Comparison of ENCODE assay signal across 30 cellular contexts in the genomic region with DNA sequence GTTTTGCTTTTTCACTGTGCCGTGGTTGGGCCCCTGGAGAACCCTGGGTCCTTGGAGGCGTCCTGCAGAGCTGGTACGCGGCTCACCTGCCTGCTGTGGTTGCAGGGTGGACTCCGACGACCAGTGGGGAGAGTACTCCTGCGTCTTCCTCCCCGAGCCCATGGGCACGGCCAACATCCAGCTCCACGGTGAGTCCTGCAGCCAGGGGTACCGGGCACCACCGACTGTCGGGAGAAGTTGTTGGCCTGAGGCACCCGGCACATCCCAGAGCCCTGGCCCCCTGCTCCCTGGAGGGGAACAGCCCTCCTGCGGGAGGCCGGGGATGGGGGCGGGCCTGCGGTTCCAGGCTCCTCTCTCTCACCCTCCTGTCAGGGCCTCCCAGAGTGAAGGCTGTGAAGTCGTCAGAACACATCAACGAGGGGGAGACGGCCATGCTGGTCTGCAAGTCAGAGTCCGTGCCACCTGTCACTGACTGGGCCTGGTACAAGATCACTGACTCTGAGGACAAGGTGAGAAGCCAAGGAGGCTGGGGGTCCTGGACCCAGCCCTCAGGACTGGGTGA. TPM values are rescaled to one million over a fixed set of nuclear protein-coding genes. Genes with fewer than 3 reads are reported as not detected.
"Had no signal": no experiment of that assay in that cellular context is flagged by ENCODE, and none has a peak within 500 bp of the region (broad histone marks: within the 10 kb centered on the region; RNA-seq: fewer than 3 reads in every experiment).

No MANE protein-coding gene starts in this region.

- ATAC-seq: activated CD8-positive, alpha-beta T cell treated with anti-CD3 and anti-CD28 coated beads for 36 hours; activated naive CD8-positive, alpha-beta T cell treated with anti-CD3 and anti-CD28 coated beads, Interleukin-2, amount 50 U/mL, for 24 hours; Panc1 had no signal

- DNase-seq: activated CD4-positive, alpha-beta T cell treated with anti-CD3 and anti-CD28 coated beads, Interleukin-2, amount 10 ng/mL, durations not matched to agents 24 days and 14 days; activated CD4-positive, alpha-beta T cell treated with anti-CD3 and anti-CD28 coated beads, Interleukin-2, amount 50 U/mL, for 4 hours; activated CD8-positive, alpha-beta T cell treated with anti-CD3 and anti-CD28 coated beads for 36 hours; activated gamma-delta T cell treated with Interleukin-2 at 50 U/mL for 16 hours; activated naive CD4-positive, alpha-beta T cell treated with anti-CD3 and anti-CD28 coated beads for 36 hours; activated naive CD8-positive, alpha-beta T cell treated with anti-CD3 and anti-CD28 coated beads, Interleukin-2, amount 50 U/mL, for 24 hours; activated T-cell treated with anti-CD3 and anti-CD28 coated beads, Interleukin-2, amount 50 U/mL, for 1 hour; anterior cingulate cortex; caudate nucleus; cerebellar nuclear complex; Kasumi-1; KG1; MG63; NCI-H1048; NCI-H1436 treated with DMSO at 0.1 percent for 48 hours; NCI-H1694 treated with DMSO at 0.1 percent for 48 hours; NCI-H2029; NCI-H345; NCI-H524 treated with DMSO at 0.1 percent for 48 hours; RPMI8226; SHP77; SJCRH30; T1000 had no signal

- H3K27ac ChIP-seq: SJCRH30, SK-N-MC had no signal

- H3K36me3 Mint-ChIP-seq: activated naive CD8-positive, alpha-beta T cell had no signal

- FAIRE-seq: bronchial epithelial cell had no signal

- H3K4me3 ChIP-seq: MG63, SJCRH30, SK-N-MC had no signal

- H3K9me3 ChIP-seq: MG63, SJCRH30 had no signal

- H3K4me1 ChIP-seq: SJCRH30 had no signal

- H3K27me3 ChIP-seq: MG63, SJCRH30 had no signal

- H3K9me3 Mint-ChIP-seq: activated CD4-positive, alpha-beta T cell treated with anti-CD3 and anti-CD28 coated beads, Interleukin-2, amount 10 ng/mL, durations not matched to agents 24 days and 14 days; activated CD8-positive, alpha-beta T cell treated with anti-CD3 and anti-CD28 coated beads for 36 hours; activated naive CD4-positive, alpha-beta T cell treated with anti-CD3 and anti-CD28 coated beads for 36 hours; activated naive CD8-positive, alpha-beta T cell treated with anti-CD3 and anti-CD28 coated beads, Interleukin-2, amount 50 U/mL, for 24 hours; activated T-helper 1 cell treated with anti-CD3 and anti-CD28 coated beads, Interleukin-12 subunit alpha, Interleukin-12 subunit beta, Interleukin-2, Interleukin-4 antibody, amounts not matched to agents 30 ng/mL and 10 ng/mL and 1 ng/mL, durations not matched to agents 14 hours and 24 hours and 36 hours; brain had no signal

- H3K4me3 Mint-ChIP-seq: activated CD4-positive, alpha-beta T cell treated with anti-CD3 and anti-CD28 coated beads, Interleukin-2, amount 10 ng/mL, durations not matched to agents 24 days and 14 days; activated CD8-positive, alpha-beta T cell treated with anti-CD3 and anti-CD28 coated beads for 36 hours; activated naive CD4-positive, alpha-beta T cell treated with anti-CD3 and anti-CD28 coated beads for 36 hours; activated naive CD8-positive, alpha-beta T cell; activated naive CD8-positive, alpha-beta T cell treated with anti-CD3 and anti-CD28 coated beads, Interleukin-2, amount 50 U/mL, for 24 hours; activated T-helper 1 cell treated with anti-CD3 and anti-CD28 coated beads, Interleukin-12 subunit alpha, Interleukin-12 subunit beta, Interleukin-2, Interleukin-4 antibody, amounts not matched to agents 30 ng/mL and 10 ng/mL and 1 ng/mL, durations not matched to agents 14 hours and 24 hours and 36 hours; brain had no signal

- H3K27me3 Mint-ChIP-seq: activated CD4-positive, alpha-beta T cell treated with anti-CD3 and anti-CD28 coated beads, Interleukin-2, amount 10 ng/mL, durations not matched to agents 24 days and 14 days; activated CD8-positive, alpha-beta T cell treated with anti-CD3 and anti-CD28 coated beads for 36 hours; activated naive CD8-positive, alpha-beta T cell; activated naive CD8-positive, alpha-beta T cell treated with anti-CD3 and anti-CD28 coated beads, Interleukin-2, amount 50 U/mL, for 24 hours; brain had no signal

RNA-seq across cellular contexts. Expression of gene GZMM, which starts 36.5 kb away (rescaled TPM):
- total RNA-seq: bronchial epithelial cell, NCI-H460, SJCRH30 had no signal
